ENCODE assay signal across 1 cellular context in the genomic region with DNA sequence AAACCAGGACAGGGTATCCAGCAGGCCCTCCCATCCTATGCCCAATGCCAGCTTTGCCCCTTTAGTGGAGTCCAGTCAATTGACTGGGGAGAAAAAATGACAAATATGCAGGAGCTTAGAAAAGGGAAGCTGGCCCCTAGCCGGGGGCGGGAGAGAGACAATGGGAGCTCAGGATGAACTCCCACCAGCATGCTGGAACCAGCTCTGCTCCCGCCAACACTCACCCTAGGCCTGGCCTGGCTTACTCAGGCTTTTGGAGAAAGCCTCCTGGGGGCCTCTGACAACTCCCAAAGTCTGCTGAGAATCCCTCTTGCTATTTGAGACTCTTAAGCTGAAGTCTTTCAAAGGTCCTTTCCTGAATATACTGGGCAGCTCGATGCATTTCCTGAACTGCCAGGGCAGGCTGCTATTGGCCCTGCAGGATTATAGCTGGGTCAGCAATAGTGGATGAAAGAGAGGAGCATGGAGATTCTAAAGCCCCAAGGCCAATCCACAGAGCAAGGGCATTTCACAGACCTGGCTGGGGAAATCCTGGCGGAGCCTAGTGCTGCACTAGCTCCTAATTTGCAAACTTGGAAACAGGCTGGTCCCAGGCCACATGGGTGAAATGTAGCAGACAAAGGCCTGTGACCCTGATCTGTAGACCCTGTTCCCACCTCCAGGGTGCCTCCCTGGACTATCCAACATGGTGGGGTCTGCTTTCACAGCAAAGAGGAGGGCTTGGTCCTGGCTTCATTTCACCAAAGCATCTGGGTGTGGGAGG.
TF ChIP-seq lines count a peak whose summit lies in the region.

No MANE protein-coding gene starts in this region.

TF ChIP-seq in endothelial cell of umbilical vein, 7 proteins besides CTCF, POLR2A, EP300 and RAD21:
- no peak for TF ChIP-seq JUN (IDR thresholded peaks at IDR 0.05; ENCODE audit: borderline replicate concordance, insufficient read depth, insufficient read length, low read depth)
- TF ChIP-seq MYC (IDR thresholded peaks at IDR 0.05; ENCODE audit: low read depth, low read length): no peak
- no peak for TF ChIP-seq FOS (IDR thresholded peaks at IDR 0.05; ENCODE audit: borderline replicate concordance, insufficient read depth, low read length)
